In genomic region chr5:119322948-119323629, GRCh38 we compare ENCODE assay signal across 9 cellular contexts. TPM values are rescaled to one million over a fixed set of nuclear protein-coding genes. Genes with fewer than 3 reads are reported as not detected.
A peak's percentile ranks its signal among the peaks of the same experiment; 100 is the strongest.
DNase-seq lines count a peak whose midpoint lies in the region; ATAC-seq and TF ChIP-seq lines count a peak whose summit lies in the region.
"Had no signal": no experiment of that assay in that cellular context is flagged by ENCODE, and none has a peak within 500 bp of the region (broad histone marks: within the 10 kb centered on the region; RNA-seq: fewer than 3 reads in every experiment).

No MANE protein-coding gene starts in this region.

- H3K4me3 ChIP-seq in fibroblast of pulmonary artery (replicated peaks; ENCODE audit: low read depth, low read length) (no peak overlapping the region), H7 (ENCODE audit: insufficient read depth, low read depth, low read length) (no peak overlapping the region)

- TF ChIP-seq CTCF in C4-2B (conservative IDR thresholded peaks at IDR 0.05) (no peak), fibroblast of pulmonary artery (IDR thresholded peaks at IDR 0.05; ENCODE audit: low read length, missing control alignments) (no peak)

- H3K27me3 ChIP-seq in H7 (ENCODE audit: control insufficient read depth, insufficient read depth, low read length), result no peaks in the 10 kb centered on the region

- DNase-seq in RPMI8226, result peak; percentile 35
- DNase-seq in fibroblast of pulmonary artery (ENCODE audit: low read depth), result peak; percentile 36
- no peak for DNase-seq in H7
- DNase-seq in NCI-H2081 (lab: John Stamatoyannopoulos, UW), result no peak
- no peak for DNase-seq in KG1 (lab: John Stamatoyannopoulos, UW)

- H3K27ac ChIP-seq in C4-2B, result peak overlapping the region; percentile 81; the same call in 1 of the 2 replicates
- H3K27ac ChIP-seq: parathyroid adenoma had no signal

- ATAC-seq in GM21447 (IDR thresholded peaks at IDR 0.05; ENCODE audit: unreplicated experiment) (peak; percentile 54), HG02884 (IDR thresholded peaks at IDR 0.05; ENCODE audit: unreplicated experiment) (no peak)

- H3K36me3 ChIP-seq in H7 (replicated peaks; ENCODE audit: control insufficient read depth, insufficient read depth, low read length), result no peaks in the 10 kb centered on the region

RNA-seq across cellular contexts. Expression of gene TNFAIP8, which starts 32.7 kb away (rescaled TPM):
- total RNA-seq in H7 (2014; rRNA removed; shearing (Covaris generic)), result 38.6 and 45.8 TPM in 2 replicates

Comparison
In these comparisons a context has a peak if more than half of its experiments do, and no peak if none do; other contexts are left out.
1. DNase-seq: peak in RPMI8226 (single experiment) and fibroblast of pulmonary artery (single experiment); none in H7 (single experiment), NCI-H2081 (0 of 2) and KG1 (single experiment).